ENCODE assay signal across 17 cellular contexts in genomic region chr5:54876-55569, GRCh38. TPM values are rescaled to one million over a fixed set of nuclear protein-coding genes. Genes with fewer than 3 reads are reported as not detected.
A peak's percentile ranks its signal among the peaks of the same experiment; 100 is the strongest.
DNase-seq lines count a peak whose midpoint lies in the region; ATAC-seq, FAIRE-seq and TF ChIP-seq lines count a peak whose summit lies in the region.
"Had no signal": no experiment of that assay in that cellular context is flagged by ENCODE, and none has a peak within 500 bp of the region (broad histone marks: within the 10 kb centered on the region; RNA-seq: fewer than 3 reads in every experiment).

No MANE protein-coding gene starts in this region.

- 67% methylated on average over 28 of the region's 28 CpGs for WGBS in HepG2 (ENCODE audit: low lambda C conversion rate)

- H3K4me2 ChIP-seq in HepG2 (ENCODE audit: low read depth, low read length), result no peak overlapping the region

- TF ChIP-seq EP300 in HepG2 (IDR thresholded peaks at IDR 0.05; ENCODE audit: low read depth in 2 of 2, low read length in 2 of 2) (no peak), HepG2 (CRISPR knock-in tag; IDR thresholded peaks at IDR 0.05; ENCODE audit: borderline replicate concordance) (no peak)

- H3K27ac ChIP-seq in HepG2 (ENCODE audit: extremely low read length, insufficient read depth, low read length), result no peak overlapping the region
- H3K27ac ChIP-seq: HL-60, lower lobe of right lung, pancreas, spleen had no signal

- H3K4me3 ChIP-seq in H7 (ENCODE audit: insufficient read depth, low read depth, low read length), result no peak overlapping the region
- no peak overlapping the region for H3K4me3 ChIP-seq in HepG2 (replicated peaks in 1 of 3; ENCODE audit: insufficient read depth in 1 of 3, low read depth in 2 of 3, low read length in 3 of 3)

- H3K4me1 ChIP-seq in HepG2 (ENCODE audit: insufficient read depth, low read length), result no peaks in the 10 kb centered on the region
- H3K4me1 ChIP-seq: pancreas had no signal

- H3K36me3 Mint-ChIP-seq in activated naive CD8-positive, alpha-beta T cell treated with anti-CD3 and anti-CD28 coated beads, Interleukin-2, amount 50 U/mL, for 24 hours (ENCODE audit: low read depth), result peaks cover 2% of the 10 kb centered on the region
- peaks cover 6% of the 10 kb centered on the region for H3K36me3 Mint-ChIP-seq in neural crest cell (ENCODE audit: low read depth)

- no TSS peak for BruUV-seq in HepG2 (replicated peaks; lab: Mats Ljungman, UMichigan)

- H4K20me1 ChIP-seq in HepG2 (ENCODE audit: insufficient read depth, low read length), result no peaks in the 10 kb centered on the region

- H3K4me1 Mint-ChIP-seq in activated naive CD8-positive, alpha-beta T cell treated with anti-CD3 and anti-CD28 coated beads, Interleukin-2, amount 50 U/mL, for 24 hours, result no peaks in the 10 kb centered on the region
- H3K4me1 Mint-ChIP-seq in neural crest cell, result peaks cover 10% of the 10 kb centered on the region

- no peak overlapping the region for H2AFZ ChIP-seq in HepG2 (ENCODE audit: low read length)

- TF ChIP-seq POLR2A in HepG2 (IDR thresholded peaks at IDR 0.05; ENCODE audit: insufficient read depth in 1 of 2, low read depth in 2 of 2, low read length in 2 of 2), result no peak

- CTCF ChIA-PET in HepG2 (lab: Yijun Ruan, JAX; ENCODE audit: low intra/inter-chr PET ratio, low total read pairs), result no interaction called here

- no peaks in the 10 kb centered on the region for H3K79me2 ChIP-seq in HepG2 (ENCODE audit: insufficient read depth, low read length)

- H3K27me3 ChIP-seq in H7 (ENCODE audit: control insufficient read depth, insufficient read depth, low read length) (peaks cover 30% of the 10 kb centered on the region), HepG2 (ENCODE audit: control insufficient read depth in 1 of 2, insufficient read depth in 2 of 2, low read length in 2 of 2) (peaks cover 1 to 17% of the 10 kb centered on the region in 2 experiments; a peak in 3 of 5 replicates)
- H3K27me3 ChIP-seq: pancreas had no signal

- POLR2A ChIA-PET in HepG2 (lab: Yijun Ruan, JAX), result no interaction called here

- in situ Hi-C loops in HepG2 (cut with HindIII; ENCODE audit: extremely low pct_ligation_motif_present, low pct_unique_long_range_greater_than_20kb), result no loop called here

- intact Hi-C loops in HepG2 (cut with micrococcal nuclease; ENCODE audit: unreplicated experiment), result no loop called here

- TF ChIP-seq CTCF in neural crest cell (conservative IDR thresholded peaks at IDR 0.05), result no peak
- TF ChIP-seq CTCF in HepG2 (CRISPR knock-in tag; IDR thresholded peaks at IDR 0.05), result no peak

- peaks cover 33% of the 10 kb centered on the region for H3K27me3 Mint-ChIP-seq in activated naive CD8-positive, alpha-beta T cell treated with anti-CD3 and anti-CD28 coated beads, Interleukin-2, amount 50 U/mL, for 24 hours
- H3K27me3 Mint-ChIP-seq in neural crest cell (ENCODE audit: low read depth), result peaks cover 76% of the 10 kb centered on the region

- no peak for TF ChIP-seq RAD21 in HepG2 (CRISPR knock-in tag; IDR thresholded peaks at IDR 0.05)

- FAIRE-seq in HepG2 (lab: Jason Lieb, UNC), result no peak
- FAIRE-seq: A549, pancreas had no signal

- DNase-seq in NCI-H748 (lab: John Stamatoyannopoulos, UW; ENCODE audit: unreplicated experiment) (peak; percentile 67), NCI-H748 treated with DMSO at 0.1 percent for 48 hours (lab: John Stamatoyannopoulos, UW) (no peak), H7 (peak; percentile 51), neural crest cell (ENCODE audit: low read depth, low spot score) (no peak), GF-D8 (lab: John Stamatoyannopoulos, UW) (no peak), NCI-H1694 (lab: John Stamatoyannopoulos, UW) (no peak), HepG2 (ENCODE audit: low spot score) (no peak)
- DNase-seq in activated naive CD8-positive, alpha-beta T cell treated with anti-CD3 and anti-CD28 coated beads, Interleukin-2, amount 50 U/mL, for 24 hours, result no peak
- DNase-seq: aorta, COR-L47, lower lobe of right lung, NCI-H1930, spleen had no signal

- ATAC-seq in activated naive CD8-positive, alpha-beta T cell treated with anti-CD3 and anti-CD28 coated beads, Interleukin-2, amount 50 U/mL, for 24 hours, result no peak
- no peak for ATAC-seq in HepG2
- ATAC-seq: A549, lower lobe of right lung, pancreas had no signal

- peaks cover 12% of the 10 kb centered on the region for H3K9me3 Mint-ChIP-seq in activated naive CD8-positive, alpha-beta T cell treated with anti-CD3 and anti-CD28 coated beads, Interleukin-2, amount 50 U/mL, for 24 hours
- H3K9me3 Mint-ChIP-seq in neural crest cell, result peaks cover 3% of the 10 kb centered on the region

- no peak overlapping the region for H3K9ac ChIP-seq in HepG2 (ENCODE audit: insufficient read depth, low read depth, low read length)

- no peaks in the 10 kb centered on the region for H3K9me3 ChIP-seq in HepG2 (ENCODE audit: low read length)
- H3K9me3 ChIP-seq: A549, lower lobe of right lung, pancreas had no signal

- peak overlapping the region; percentile 29 for H3K4me3 Mint-ChIP-seq in activated naive CD8-positive, alpha-beta T cell treated with anti-CD3 and anti-CD28 coated beads, Interleukin-2, amount 50 U/mL, for 24 hours
- peak overlapping the region; percentile 79 for H3K4me3 Mint-ChIP-seq in neural crest cell

- H3K36me3 ChIP-seq in H7 (replicated peaks; ENCODE audit: control insufficient read depth, insufficient read depth, low read length), result no peaks in the 10 kb centered on the region; the same call in 1 of the 2 replicates
- H3K36me3 ChIP-seq in HepG2 (replicated peaks in 1 of 2; ENCODE audit: control insufficient read depth in 1 of 2, insufficient read depth in 2 of 2, low read length in 2 of 2), result no peaks in the 10 kb centered on the region
- H3K36me3 ChIP-seq: lower lobe of right lung, pancreas, spleen had no signal

- no peak overlapping the region for H3K27ac Mint-ChIP-seq in activated naive CD8-positive, alpha-beta T cell treated with anti-CD3 and anti-CD28 coated beads, Interleukin-2, amount 50 U/mL, for 24 hours
- H3K27ac Mint-ChIP-seq in neural crest cell (ENCODE audit: unreplicated experiment), result no peak overlapping the region
- H3K27ac Mint-ChIP-seq: dendritic cell treated with granulocyte-macrophage colony-stimulating factor and Interleukin-4, amounts not matched to agents 40 ng/mL and 50 ng/mL, for 4 days had no signal

TF ChIP-seq in HepG2, 621 proteins besides CTCF, POLR2A, EP300 and RAD21 (continues in another document):
- no peak for TF ChIP-seq ZNF512B (CRISPR knock-in tag; IDR thresholded peaks at IDR 0.05; ENCODE audit: borderline replicate concordance)
- TF ChIP-seq KLF15 (CRISPR knock-in tag; IDR thresholded peaks at IDR 0.05; ENCODE audit: borderline replicate concordance), result no peak
- no peak for TF ChIP-seq TFAP4 (IDR thresholded peaks at IDR 0.05; ENCODE audit: borderline replicate concordance, low read depth)

RNA-seq across cellular contexts. Expression of gene PLEKHG4B, which starts 36.9 kb away (rescaled TPM):
- total RNA-seq in H7 (2014; rRNA removed; shearing (Covaris generic)), result 25.2 and 34.1 TPM in 2 replicates
- total RNA-seq in neural crest cell, result 21.7 and 22.0 TPM in 2 replicates
- total RNA-seq in HepG2 (2016; rRNA removed; fragmentation: Illumina TruSeq; extraction: Trizol), result 0.09 TPM in 1 of 2 replicates, not detected in the other
- total RNA-seq in HepG2 (2016; cell fraction: cytosol; rRNA removed; fragmentation: Illumina TruSeq; extraction: Trizol; ENCODE audit: low read depth), result not detected in 2 replicates
- total RNA-seq in HepG2 (2016; cell fraction: insoluble cytoplasmic fraction; rRNA removed; fragmentation: Illumina TruSeq; extraction: Trizol), result not detected in 2 replicates
- not detected in 2 replicates for total RNA-seq in HepG2 (2016; cell fraction: membrane; rRNA removed; fragmentation: Illumina TruSeq; extraction: Trizol)
- not detected in 2 replicates for total RNA-seq in HepG2 (2016; cell fraction: nucleus; rRNA removed; fragmentation: Illumina TruSeq; extraction: Trizol)
- polyA plus RNA-seq in HepG2 (2011; rRNA removed), result 0.04 TPM in 1 of 2 replicates, not detected in the other
- polyA plus RNA-seq in HepG2 (2011; cell fraction: cytosol; rRNA removed), result 0.04 TPM in 1 of 2 replicates, not detected in the other
- polyA plus RNA-seq in HepG2 (2011; cell fraction: nucleus; rRNA removed), result 0.16 TPM in 1 of 2 replicates, not detected in the other
- 0.05 TPM in 1 of 2 replicates, not detected in the other for polyA plus RNA-seq in HepG2 (2012)
- polyA plus RNA-seq in HepG2 (2016; cell fraction: cytosol; fragmentation: Illumina TruSeq; extraction: Trizol; ENCODE audit: low read depth), result not detected in 2 replicates
- polyA plus RNA-seq in HepG2 (2016; cell fraction: insoluble cytoplasmic fraction; fragmentation: Illumina TruSeq; extraction: Trizol; ENCODE audit: low read depth), result not detected in 2 replicates
- polyA plus RNA-seq in HepG2 (2016; cell fraction: membrane; fragmentation: Illumina TruSeq; extraction: Trizol; ENCODE audit: low read depth), result not detected in 2 replicates
- not detected in 2 replicates for polyA plus RNA-seq in HepG2 (2016; cell fraction: nucleus; fragmentation: Illumina TruSeq; extraction: Trizol; ENCODE audit: insufficient read depth, low read depth)
- polyA minus RNA-seq in HepG2 (2011; rRNA and poly(A)+ RNA removed; ENCODE audit: low replicate concordance), result not detected in 2 replicates
- polyA minus RNA-seq in HepG2 (2011; cell fraction: cytosol; rRNA and poly(A)+ RNA removed), result not detected in 2 replicates
- polyA minus RNA-seq in HepG2 (2011; cell fraction: nucleus; rRNA and poly(A)+ RNA removed), result 0.13 TPM in 1 of 2 replicates, not detected in the other

Comparison
In these comparisons a context has a peak if more than half of its experiments do, and no peak if none do; other contexts are left out.
1. DNase-seq: peak in NCI-H748 (single experiment) and H7 (single experiment); none in NCI-H748 treated with DMSO at 0.1 percent for 48 hours (single experiment), activated naive CD8-positive, alpha-beta T cell treated with anti-CD3 and anti-CD28 coated beads, Interleukin-2, amount 50 U/mL, for 24 hours (single experiment), neural crest cell (single experiment), GF-D8 (single experiment), NCI-H1694 (single experiment) and HepG2 (single experiment).
2. RNA of gene PLEKHG4B, which starts 36.9 kb away (total RNA-seq): 25.2 to 34.1 TPM in H7 and 21.7 to 22.0 TPM in neural crest cell; 0.09 TPM in HepG2; every median in the first group is over 10 times any median in the second.